1 cellular context compared by ENCODE assay signal in genomic region chr3:158065574-158065973, GRCh38.
TF ChIP-seq lines count a peak whose summit lies in the region.
"Not testable (repeated sequence)": the region's sequence is repeated elsewhere in the genome, so short reads cannot be mapped to it uniquely, and the experiment has no call there.

No MANE protein-coding gene starts in this region.

- not testable (repeated sequence) for H3K36me3 ChIP-seq in HEK293 (ENCODE audit: control insufficient read depth in 2 of 2, insufficient read depth in 1 of 2, low read length in 2 of 2)

- not testable (repeated sequence) for H3K9me3 ChIP-seq in HEK293 (ENCODE audit: control insufficient read depth, insufficient read depth, low read depth, low read length)

- not testable (repeated sequence) for TF ChIP-seq CTCF in HEK293 (tag by site-specific recombination; IDR thresholded peaks at IDR 0.05)

- H3K27ac ChIP-seq in HEK293 (ENCODE audit: extremely low read depth, low read depth, low read length), result not testable (repeated sequence)

- H3K4me3 ChIP-seq in HEK293 (ENCODE audit: low read depth, low read length), result not testable (repeated sequence)

- CTCF ChIA-PET in HEK293 (lab: Yijun Ruan, JAX), result not testable (repeated sequence)

- POLR2A ChIA-PET in HEK293 (lab: Yijun Ruan, JAX), result not testable (repeated sequence)

- H3K4me1 ChIP-seq in HEK293 (ENCODE audit: control insufficient read depth, insufficient read depth, low read length), result not testable (repeated sequence)

TF ChIP-seq in HEK293, 187 proteins besides CTCF, POLR2A, EP300 and RAD21:
- TF ChIP-seq SCRT1 (tag by site-specific recombination; IDR thresholded peaks at IDR 0.05; ENCODE audit: borderline replicate concordance) (peak; percentile 53; the same call in 1 of the 2 replicates), SCRT2 (tag by site-specific recombination; IDR thresholded peaks at IDR 0.05) (peak; percentile 65)
